ENCODE assay signal across 1 cellular context in genomic region chr16:4383591-4384495, GRCh38.
TF ChIP-seq lines count a peak whose summit lies in the region.

No MANE protein-coding gene starts in this region.

TF ChIP-seq in SK-N-SH, 30 proteins besides CTCF, POLR2A, EP300 and RAD21 (continued from another document):
- no peak for TF ChIP-seq USF2 (IDR thresholded peaks at IDR 0.05; ENCODE audit: borderline replicate concordance, low read depth, low read length)
- TF ChIP-seq JUND (IDR thresholded peaks at IDR 0.05): no peak
- TF ChIP-seq GATA2 (CRISPR knock-in tag; IDR thresholded peaks at IDR 0.05): no peak
- TF ChIP-seq NRF1 (IDR thresholded peaks at IDR 0.05; ENCODE audit: low read depth, low read length): no peak
- TF ChIP-seq YY1 (IDR thresholded peaks at IDR 0.05; ENCODE audit: low read depth): no peak
- no peak for TF ChIP-seq FOXM1 (IDR thresholded peaks at IDR 0.05; ENCODE audit: low read depth)
- no peak for TF ChIP-seq FOSL2 (IDR thresholded peaks at IDR 0.05; ENCODE audit: borderline replicate concordance, low read depth)
- no peak for TF ChIP-seq TAF1 (IDR thresholded peaks at IDR 0.05; ENCODE audit: borderline replicate concordance, low read depth, low read length)
- no peak for TF ChIP-seq SIN3A (IDR thresholded peaks at IDR 0.05; ENCODE audit: borderline replicate concordance, low read depth, low read length)
- no peak for TF ChIP-seq MXI1 (IDR thresholded peaks at IDR 0.05; ENCODE audit: low read depth, low read length)
- no peak for TF ChIP-seq REST (IDR thresholded peaks at IDR 0.05; ENCODE audit: low read depth, low read length)
